In genomic region chr4:33883111-33883510, GRCh38 we compare ENCODE assay signal across 11 cellular contexts.
A peak's percentile ranks its signal among the peaks of the same experiment; 100 is the strongest.
DNase-seq lines count a peak whose midpoint lies in the region; TF ChIP-seq lines count a peak whose summit lies in the region.
"Had no signal": no experiment of that assay in that cellular context is flagged by ENCODE, and none has a peak within 500 bp of the region (broad histone marks: within the 10 kb centered on the region; RNA-seq: fewer than 3 reads in every experiment).

No MANE protein-coding gene starts in this region.

- DNase-seq in HCEC 1CT = peak; percentile 9
- peak; percentile 61 for DNase-seq in SK-MEL-5 (ENCODE audit: low read depth, low spot score)
- DNase-seq in fibroblast of pulmonary artery (ENCODE audit: low read depth) = peak; percentile 33
- no peak for DNase-seq in smooth muscle cell (lab: John Stamatoyannopoulos, UW; ENCODE audit: unreplicated experiment)
- no peak for DNase-seq in stimulated activated naive CD4-positive, alpha-beta T cell treated with Interleukin-2 at 50 U/mL for 16 hours (lab: John Stamatoyannopoulos, UW)
- no peak for DNase-seq in RPMI8226
- no peak for DNase-seq in activated gamma-delta T cell (lab: John Stamatoyannopoulos, UW)
- DNase-seq: BE2C; CD4-positive, alpha-beta memory T cell; DMS79 treated with DMSO at 0.1 percent for 48 hours had no signal

- H2AFZ ChIP-seq in smooth muscle cell (ENCODE audit: low read depth) = peak overlapping the region; percentile 92

- H3K27me3 ChIP-seq in smooth muscle cell (ENCODE audit: low read depth) = no peaks in the 10 kb centered on the region
- H3K27me3 ChIP-seq: BE2C had no signal

- TF ChIP-seq CTCF in fibroblast of pulmonary artery (IDR thresholded peaks at IDR 0.05; ENCODE audit: low read length, missing control alignments) (no peak), smooth muscle cell (IDR thresholded peaks at IDR 0.05; ENCODE audit: borderline replicate concordance, insufficient read depth, poor library complexity, severe bottlenecking) (no peak)

- H3K4me1 ChIP-seq in smooth muscle cell (ENCODE audit: low read depth) = no peaks in the 10 kb centered on the region

- peaks cover 7% of the 10 kb centered on the region for H3F3A ChIP-seq in smooth muscle cell (ENCODE audit: low read depth)

- no peaks in the 10 kb centered on the region for H3K36me3 ChIP-seq in smooth muscle cell (ENCODE audit: low read depth)
- H3K36me3 ChIP-seq: BE2C had no signal

- H3K4me3 ChIP-seq in fibroblast of pulmonary artery (replicated peaks; ENCODE audit: low read depth, low read length) (no peak overlapping the region), smooth muscle cell (no peak overlapping the region)

- H3K79me2 ChIP-seq in smooth muscle cell (ENCODE audit: low read depth) = no peaks in the 10 kb centered on the region

- H3K9me3 ChIP-seq in smooth muscle cell (replicated peaks; ENCODE audit: low read depth) = no peaks in the 10 kb centered on the region
- H3K9me3 ChIP-seq: BE2C had no signal

- H3K4me2 ChIP-seq in smooth muscle cell = peak overlapping the region; percentile 74

- H3K9ac ChIP-seq in smooth muscle cell (ENCODE audit: low read depth) = peak overlapping the region; percentile 34

- in situ Hi-C loops in SK-MEL-5 (cut with HindIII; ENCODE audit: low pct_unique_long_range_greater_than_20kb, low sequenced_read_pairs) = no loop called here

- H3K27ac ChIP-seq in smooth muscle cell (ENCODE audit: low read depth) = peak overlapping the region; percentile 72
- H3K27ac ChIP-seq: C4-2B had no signal

- no peaks in the 10 kb centered on the region for H4K20me1 ChIP-seq in smooth muscle cell (ENCODE audit: low read depth)

Comparison
In these comparisons a context has a peak if more than half of its experiments do, and no peak if none do; other contexts are left out.
1. DNase-seq: peak in HCEC 1CT (single experiment), SK-MEL-5 (single experiment) and fibroblast of pulmonary artery (single experiment); none in smooth muscle cell (single experiment), stimulated activated naive CD4-positive, alpha-beta T cell treated with Interleukin-2 at 50 U/mL for 16 hours (single experiment), RPMI8226 (single experiment) and activated gamma-delta T cell (single experiment).